Comparison of ENCODE assay signal across 25 cellular contexts in genomic region chr6:146472918-146473317, GRCh38.
"Had no signal": no experiment of that assay in that cellular context is flagged by ENCODE, and none has a peak within 500 bp of the region (broad histone marks: within the 10 kb centered on the region; RNA-seq: fewer than 3 reads in every experiment).

No MANE protein-coding gene starts in this region.

- H3K36me3 Mint-ChIP-seq: activated naive CD4-positive, alpha-beta T cell treated with anti-CD3 and anti-CD28 coated beads, Interleukin-2, amount 10 ng/mL, durations not matched to agents 7 days and 5 days; activated naive CD8-positive, alpha-beta T cell treated with anti-CD3 and anti-CD28 coated beads, Interleukin-2, amount 10 ng/mL, durations not matched to agents 7 days and 5 days had no signal

- DNase-seq: activated CD4-positive, alpha-beta memory T cell treated with anti-CD3 and anti-CD28 coated beads, Interleukin-2, amount 10 ng/mL, durations not matched to agents 7 days and 5 days; activated CD4-positive, alpha-beta T cell treated with anti-CD3 and anti-CD28 coated beads for 36 hours; activated CD4-positive, alpha-beta T cell treated with anti-CD3 and anti-CD28 coated beads, Interleukin-2, amount 50 U/mL, for 1 hour; activated gamma-delta T cell treated with Interleukin-2 at 50 U/mL for 16 hours; activated naive CD4-positive, alpha-beta T cell treated with anti-CD3 and anti-CD28 coated beads, Interleukin-2, amount 10 ng/mL, durations not matched to agents 7 days and 5 days; activated naive CD8-positive, alpha-beta T cell treated with anti-CD3 and anti-CD28 coated beads, Interleukin-2, amount 10 ng/mL, durations not matched to agents 7 days and 5 days; activated T-cell treated with anti-CD3 and anti-CD28 coated beads for 4 hours; activated T-cell treated with anti-CD3 and anti-CD28 coated beads, Interleukin-2, amount 50 U/mL, for 48 hours; adrenal gland; anterior cingulate cortex; Karpas-422; NCI-H1048; NCI-H1417; NCI-H1930; NCI-H2171; NCI-H2227 treated with DMSO at 0.1 percent for 48 hours; NCI-H446 treated with DMSO at 0.1 percent for 48 hours; NCI-H524 treated with DMSO at 0.1 percent for 48 hours; NCI-H748 treated with DMSO at 0.1 percent for 48 hours; SJCRH30; SK-N-SH; T-helper 1 cell had no signal

- H3K9me2 ChIP-seq: SK-N-SH had no signal

- H3K9me3 Mint-ChIP-seq: activated CD4-positive, alpha-beta memory T cell treated with anti-CD3 and anti-CD28 coated beads, Interleukin-2, amount 10 ng/mL, durations not matched to agents 7 days and 5 days; activated naive CD4-positive, alpha-beta T cell treated with anti-CD3 and anti-CD28 coated beads, Interleukin-2, amount 10 ng/mL, durations not matched to agents 7 days and 5 days; activated naive CD8-positive, alpha-beta T cell treated with anti-CD3 and anti-CD28 coated beads, Interleukin-2, amount 10 ng/mL, durations not matched to agents 7 days and 5 days; activated T-helper 17 cell treated with anti-CD3 and anti-CD28 coated beads, Interleukin-2, amount 50 U/mL, for 72 hours had no signal

- H3K9ac ChIP-seq: SK-N-SH had no signal

- H3K4me1 Mint-ChIP-seq: activated CD4-positive, alpha-beta memory T cell treated with anti-CD3 and anti-CD28 coated beads, Interleukin-2, amount 10 ng/mL, durations not matched to agents 7 days and 5 days; activated CD4-positive, alpha-beta T cell treated with anti-CD3 and anti-CD28 coated beads for 36 hours; activated naive CD4-positive, alpha-beta T cell treated with anti-CD3 and anti-CD28 coated beads, Interleukin-2, amount 10 ng/mL, durations not matched to agents 7 days and 5 days; activated naive CD8-positive, alpha-beta T cell treated with anti-CD3 and anti-CD28 coated beads, Interleukin-2, amount 10 ng/mL, durations not matched to agents 7 days and 5 days; activated T-helper 17 cell treated with anti-CD3 and anti-CD28 coated beads, Interleukin-2, amount 50 U/mL, for 72 hours had no signal

- H3K4me2 ChIP-seq: SK-N-SH had no signal

- H3K36me3 ChIP-seq: adrenal gland, SJCRH30 had no signal

- H3K27ac ChIP-seq: adrenal gland, SJCRH30, VCaP had no signal

- H3K27ac Mint-ChIP-seq: activated CD4-positive, alpha-beta memory T cell treated with anti-CD3 and anti-CD28 coated beads, Interleukin-2, amount 10 ng/mL, durations not matched to agents 7 days and 5 days; activated CD4-positive, alpha-beta T cell treated with anti-CD3 and anti-CD28 coated beads for 36 hours; activated naive CD4-positive, alpha-beta T cell treated with anti-CD3 and anti-CD28 coated beads, Interleukin-2, amount 10 ng/mL, durations not matched to agents 7 days and 5 days; activated naive CD8-positive, alpha-beta T cell treated with anti-CD3 and anti-CD28 coated beads, Interleukin-2, amount 10 ng/mL, durations not matched to agents 7 days and 5 days; activated T-helper 17 cell treated with anti-CD3 and anti-CD28 coated beads, Interleukin-2, amount 50 U/mL, for 72 hours had no signal

- H3K27me3 ChIP-seq: adrenal gland, SJCRH30 had no signal

- ATAC-seq: activated CD4-positive, alpha-beta T cell treated with anti-CD3 and anti-CD28 coated beads for 36 hours; activated T-helper 17 cell treated with anti-CD3 and anti-CD28 coated beads, Interleukin-2, amount 50 U/mL, for 72 hours; K562 had no signal

- H3K27me3 Mint-ChIP-seq: activated CD4-positive, alpha-beta memory T cell treated with anti-CD3 and anti-CD28 coated beads, Interleukin-2, amount 10 ng/mL, durations not matched to agents 7 days and 5 days; activated naive CD4-positive, alpha-beta T cell treated with anti-CD3 and anti-CD28 coated beads, Interleukin-2, amount 10 ng/mL, durations not matched to agents 7 days and 5 days; activated naive CD8-positive, alpha-beta T cell treated with anti-CD3 and anti-CD28 coated beads, Interleukin-2, amount 10 ng/mL, durations not matched to agents 7 days and 5 days had no signal

- H3K4me1 ChIP-seq: adrenal gland, SJCRH30 had no signal

- H3K9me3 ChIP-seq: adrenal gland, SJCRH30, SK-N-SH had no signal

- H3K4me3 ChIP-seq: adrenal gland, K562, SJCRH30 had no signal

- H3K4me3 Mint-ChIP-seq: activated CD4-positive, alpha-beta memory T cell treated with anti-CD3 and anti-CD28 coated beads, Interleukin-2, amount 10 ng/mL, durations not matched to agents 7 days and 5 days; activated CD4-positive, alpha-beta T cell treated with anti-CD3 and anti-CD28 coated beads for 36 hours; activated naive CD4-positive, alpha-beta T cell treated with anti-CD3 and anti-CD28 coated beads, Interleukin-2, amount 10 ng/mL, durations not matched to agents 7 days and 5 days; activated naive CD8-positive, alpha-beta T cell treated with anti-CD3 and anti-CD28 coated beads, Interleukin-2, amount 10 ng/mL, durations not matched to agents 7 days and 5 days; activated T-helper 17 cell treated with anti-CD3 and anti-CD28 coated beads, Interleukin-2, amount 50 U/mL, for 72 hours had no signal
